In the genomic region with DNA sequence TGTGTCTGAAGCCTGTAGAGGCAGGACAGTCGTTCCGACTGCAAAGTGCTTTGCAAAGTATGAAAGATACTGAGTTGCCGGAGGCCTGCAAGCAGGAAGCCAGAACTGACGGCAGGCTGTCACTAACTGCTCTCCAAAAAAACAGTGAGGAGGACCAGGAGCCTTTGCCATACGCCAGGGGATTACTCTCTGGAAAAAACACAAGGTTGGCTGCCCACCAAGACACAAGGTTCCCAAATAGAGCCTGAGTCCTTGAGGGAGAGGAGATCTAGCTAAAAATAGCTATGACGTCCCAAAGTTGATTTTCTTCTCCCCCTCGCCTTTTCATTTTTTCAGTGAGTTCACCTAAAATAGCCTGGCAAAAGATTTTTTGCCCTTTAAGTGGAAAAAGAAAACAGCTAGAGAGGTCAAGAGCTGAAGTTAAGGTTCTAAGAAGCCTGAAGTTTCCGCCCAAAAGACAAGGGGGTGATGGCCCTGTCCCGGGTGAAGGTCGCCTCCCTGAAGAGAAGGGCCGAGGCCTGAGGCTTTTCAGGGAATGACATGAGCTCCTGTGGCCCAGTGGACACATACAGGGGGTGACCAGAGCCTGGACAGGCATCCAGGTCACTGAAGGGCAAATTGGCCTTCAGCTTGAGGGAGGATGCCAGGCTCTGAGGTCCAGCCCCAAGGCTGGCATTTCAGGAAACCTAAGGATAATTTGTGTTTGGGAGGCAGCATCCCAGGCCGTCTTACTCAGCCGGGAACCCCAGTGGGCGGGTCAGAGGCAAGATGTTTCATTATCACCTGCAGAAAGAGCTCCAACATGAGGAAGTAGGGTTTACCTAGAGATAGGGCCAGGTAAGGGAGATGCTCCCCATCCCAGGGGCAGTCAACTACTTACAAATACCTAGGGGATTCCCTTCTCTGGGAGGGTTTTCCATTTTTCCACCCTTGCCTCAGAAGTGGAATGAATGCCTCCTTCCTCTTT, we compare ENCODE assay signal across 15 cellular contexts. TPM values are rescaled to one million over a fixed set of nuclear protein-coding genes. Genes with fewer than 3 reads are reported as not detected.
DNase-seq lines count a peak whose midpoint lies in the region; ATAC-seq and TF ChIP-seq lines count a peak whose summit lies in the region.
"Had no signal": no experiment of that assay in that cellular context is flagged by ENCODE, and none has a peak within 500 bp of the region (broad histone marks: within the 10 kb centered on the region; RNA-seq: fewer than 3 reads in every experiment).

No MANE protein-coding gene starts in this region.

- 55% methylated on average over 12 of the region's 14 CpGs for WGBS in SK-N-SH (ENCODE audit: low lambda C conversion rate)

- no TSS peak for BruUV-seq in OCI-LY7 (replicated peaks; lab: Mats Ljungman, UMichigan)

- H2AFZ ChIP-seq in SK-N-SH (ENCODE audit: low read depth) (no peak overlapping the region), OCI-LY7 (ENCODE audit: low read length) (no peak overlapping the region)

- H3K27ac ChIP-seq in SK-N-SH (ENCODE audit: low read depth in 2 of 2, low read length in 1 of 2) (no peak overlapping the region), layer of hippocampus (ENCODE audit: low read depth, low read length) (peak overlapping the region; percentile 61), uterus (peak overlapping the region; percentile 86), OCI-LY7 (ENCODE audit: low read depth, low read length, poor library complexity, severe bottlenecking) (no peak overlapping the region)

- intact Hi-C loops in uterus (cut with DNase I; ENCODE audit: low total_unique reads) (no loop called here), OCI-LY7 (cut with micrococcal nuclease; ENCODE audit: unreplicated experiment) (no loop called here)

- ATAC-seq in SK-N-SH treated with all-trans-retinoic acid at 6 μM for 48 hours (no peak; the same call in 2 of the 3 replicates), GM18511 (IDR thresholded peaks at IDR 0.05; ENCODE audit: unreplicated experiment) (no peak), GM19351 (IDR thresholded peaks at IDR 0.05; ENCODE audit: unreplicated experiment) (no peak)
- ATAC-seq: activated CD4-positive, alpha-beta T cell treated with anti-CD3 and anti-CD28 coated beads for 36 hours had no signal

- H3K9me2 ChIP-seq in SK-N-SH (no peaks in the 10 kb centered on the region), OCI-LY7 (ENCODE audit: insufficient read depth, low read length) (no peaks in the 10 kb centered on the region)

- TF ChIP-seq CTCF in SK-N-SH (IDR thresholded peaks at IDR 0.05) (no peak), uterus (IDR thresholded peaks at IDR 0.05) (peak in 1 of 4 experiments; percentile 15), OCI-LY7 (conservative IDR thresholded peaks at IDR 0.05; ENCODE audit: low read length) (no peak)

- POLR2A ChIA-PET in SK-N-SH (lab: Yijun Ruan, JAX), result interaction anchor here (0.6 kb wide), 1 partner anchor 193 kb away, joined by 3 read pairs; no protein-coding TSS in a partner anchor
- POLR2A ChIA-PET in OCI-LY7 (lab: Charles Lee), result interaction anchor here (0.8 to 1.2 kb wide), 2 partner anchors 39 to 68 kb away, joined by 3 read pairs; no protein-coding TSS in a partner anchor

- DNase-seq in SK-N-SH (no peak), putamen (ENCODE audit: low spot score) (peak; percentile 39), uterus (peak; percentile 77 to 79), OCI-LY7 (ENCODE audit: low spot score) (no peak)
- DNase-seq: 8988T; activated CD4-positive, alpha-beta T cell treated with anti-CD3 and anti-CD28 coated beads for 36 hours; activated CD8-positive, alpha-beta memory T cell treated with anti-CD3 and anti-CD28 coated beads, Interleukin-2, amount 50 U/mL, for 48 hours; activated gamma-delta T cell treated with Interleukin-2 at 50 U/mL for 16 hours; DMS53; mesenchymal stem cell; NCI-H774 had no signal

- H3K4me2 ChIP-seq in SK-N-SH (no peak overlapping the region), OCI-LY7 (ENCODE audit: low read length) (no peak overlapping the region)

- CTCF ChIA-PET in SK-N-SH (lab: Yijun Ruan, JAX), result no interaction called here
- CTCF ChIA-PET in OCI-LY7 (lab: Charles Lee; ENCODE audit: unreplicated experiment), result no interaction called here

- H3K36me3 ChIP-seq in SK-N-SH (replicated peaks in 1 of 2; ENCODE audit: control insufficient read depth in 1 of 2, insufficient read depth in 2 of 2, low read length in 1 of 2), result no peaks in the 10 kb centered on the region
- no peaks in the 10 kb centered on the region for H3K36me3 ChIP-seq in uterus
- H3K36me3 ChIP-seq in OCI-LY7 (ENCODE audit: insufficient read depth, low read length), result no peaks in the 10 kb centered on the region

- no peak for TF ChIP-seq RAD21 in SK-N-SH (IDR thresholded peaks at IDR 0.05; ENCODE audit: low read length)

- TF ChIP-seq EP300 in SK-N-SH (IDR thresholded peaks at IDR 0.05; ENCODE audit: borderline replicate concordance in 1 of 2, low read depth in 1 of 2, low read length in 1 of 2), result no peak

- H4K20me1 ChIP-seq in SK-N-SH (ENCODE audit: insufficient read depth), result no peaks in the 10 kb centered on the region
- H4K20me1 ChIP-seq in OCI-LY7 (ENCODE audit: insufficient read depth, low read length), result no peaks in the 10 kb centered on the region

- H3K4me3 ChIP-seq in SK-N-SH (ENCODE audit: low read depth in 2 of 2, low read length in 1 of 2) (no peak overlapping the region), uterus (no peak overlapping the region), OCI-LY7 (ENCODE audit: low read depth, low read length, poor library complexity, severe bottlenecking) (no peak overlapping the region)

- peak in 1 of 2 donors; percentile 13 for TF ChIP-seq POLR2A in uterus (IDR thresholded peaks at IDR 0.05)

- H3K4me1 ChIP-seq in SK-N-SH (ENCODE audit: control insufficient read depth in 1 of 2, insufficient read depth in 2 of 2, low read depth in 1 of 2, low read length in 1 of 2) (peaks cover 0 to 3% of the 10 kb centered on the region in 2 experiments; a peak in 1 of 4 replicates), uterus (peaks cover 0 to 14% of the 10 kb centered on the region in 2 donors), OCI-LY7 (ENCODE audit: insufficient read depth, low read length, poor library complexity, severe bottlenecking) (no peaks in the 10 kb centered on the region)

- H3K9me3 ChIP-seq in SK-N-SH, result no peaks in the 10 kb centered on the region
- H3K9me3 ChIP-seq in uterus, result no peaks in the 10 kb centered on the region
- H3K9me3 ChIP-seq in OCI-LY7 (ENCODE audit: low read length), result no peaks in the 10 kb centered on the region

- H3K27me3 ChIP-seq in SK-N-SH (ENCODE audit: insufficient read depth) (no peaks in the 10 kb centered on the region), layer of hippocampus (ENCODE audit: control insufficient read depth, insufficient read depth, low read length) (no peaks in the 10 kb centered on the region), uterus (no peaks in the 10 kb centered on the region)

- no peaks in the 10 kb centered on the region for H3F3A ChIP-seq in SK-N-SH (replicated peaks; ENCODE audit: insufficient read depth)

- H3K9ac ChIP-seq in SK-N-SH, result no peak overlapping the region

- no peaks in the 10 kb centered on the region for H3K79me2 ChIP-seq in SK-N-SH (ENCODE audit: insufficient read depth)
- no peaks in the 10 kb centered on the region for H3K79me2 ChIP-seq in OCI-LY7 (ENCODE audit: insufficient read depth, low read depth, low read length)

TF ChIP-seq in SK-N-SH treated with all-trans-retinoic acid at 6 μM for 48 hours, 23 proteins besides CTCF, POLR2A, EP300 and RAD21:
- TF ChIP-seq ISL1 (CRISPR knock-in tag; IDR thresholded peaks at IDR 0.05) (peak; percentile 44; the same call in 1 of the 2 replicates), RARB (CRISPR knock-in tag; IDR thresholded peaks at IDR 0.05) (no peak)

TF ChIP-seq in SK-N-SH, 30 proteins besides CTCF, POLR2A, EP300 and RAD21 (continues in another document):
- no peak for TF ChIP-seq EZH2phosphoT487 (IDR thresholded peaks at IDR 0.05; ENCODE audit: borderline replicate concordance, low read depth)
- TF ChIP-seq RCOR1 (IDR thresholded peaks at IDR 0.05; ENCODE audit: low read length), result no peak
- no peak for TF ChIP-seq YY1 (IDR thresholded peaks at IDR 0.05; ENCODE audit: low read depth)
- TF ChIP-seq, protein P1, sequence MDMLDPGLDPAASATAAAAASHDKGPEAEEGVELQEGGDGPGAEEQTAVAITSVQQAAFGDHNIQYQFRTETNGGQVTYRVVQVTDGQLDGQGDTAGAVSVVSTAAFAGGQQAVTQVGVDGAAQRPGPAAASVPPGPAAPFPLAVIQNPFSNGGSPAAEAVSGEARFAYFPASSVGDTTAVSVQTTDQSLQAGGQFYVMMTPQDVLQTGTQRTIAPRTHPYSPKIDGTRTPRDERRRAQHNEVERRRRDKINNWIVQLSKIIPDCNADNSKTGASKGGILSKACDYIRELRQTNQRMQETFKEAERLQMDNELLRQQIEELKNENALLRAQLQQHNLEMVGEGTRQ (IDR thresholded peaks at IDR 0.05; ENCODE audit: borderline replicate concordance, low read depth, low read length), result no peak
- TF ChIP-seq GABPA (IDR thresholded peaks at IDR 0.05; ENCODE audit: low read depth), result no peak
- no peak for TF ChIP-seq CHD2 (IDR thresholded peaks at IDR 0.05; ENCODE audit: low read length, partially characterized antibody)
- no peak for TF ChIP-seq NFIC (IDR thresholded peaks at IDR 0.05; ENCODE audit: borderline replicate concordance)
- no peak for TF ChIP-seq RXRA (IDR thresholded peaks at IDR 0.05; ENCODE audit: borderline replicate concordance, low read depth)
- TF ChIP-seq JUND (IDR thresholded peaks at IDR 0.05), result no peak
- no peak for TF ChIP-seq POLR2AphosphoS5 (IDR thresholded peaks at IDR 0.05; ENCODE audit: low read depth, low read length)
- no peak for TF ChIP-seq MEF2A (IDR thresholded peaks at IDR 0.05; ENCODE audit: borderline replicate concordance, low read depth)
- TF ChIP-seq FOSL2 (IDR thresholded peaks at IDR 0.05; ENCODE audit: borderline replicate concordance, low read depth), result no peak
- TF ChIP-seq TAF1 (IDR thresholded peaks at IDR 0.05; ENCODE audit: borderline replicate concordance, low read depth, low read length), result no peak
- TF ChIP-seq NRF1 (IDR thresholded peaks at IDR 0.05; ENCODE audit: low read depth, low read length), result no peak
- TF ChIP-seq, protein P2, sequence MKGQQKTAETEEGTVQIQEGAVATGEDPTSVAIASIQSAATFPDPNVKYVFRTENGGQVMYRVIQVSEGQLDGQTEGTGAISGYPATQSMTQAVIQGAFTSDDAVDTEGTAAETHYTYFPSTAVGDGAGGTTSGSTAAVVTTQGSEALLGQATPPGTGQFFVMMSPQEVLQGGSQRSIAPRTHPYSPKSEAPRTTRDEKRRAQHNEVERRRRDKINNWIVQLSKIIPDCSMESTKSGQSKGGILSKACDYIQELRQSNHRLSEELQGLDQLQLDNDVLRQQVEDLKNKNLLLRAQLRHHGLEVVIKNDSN (IDR thresholded peaks at IDR 0.05; ENCODE audit: borderline replicate concordance, low read depth), result no peak
- TF ChIP-seq GATA2 (CRISPR knock-in tag; IDR thresholded peaks at IDR 0.05), result no peak

RNA-seq across cellular contexts. Expression of a gene that starts 44.9 kb away (rescaled TPM):
- 0.12 and 0.13 TPM in 2 replicates for polyA plus RNA-seq in SK-N-SH (2012; rRNA removed)
- 0.19 and 0.22 TPM in 2 replicates for polyA plus RNA-seq in SK-N-SH (2012; cell fraction: cytosol; rRNA removed)
- 0.07 and 0.11 TPM in 2 replicates for polyA plus RNA-seq in SK-N-SH (2012; cell fraction: nucleus; rRNA removed)
- total RNA-seq in uterus (10 to 100 TPM in 2 of 4 donors, 1 to 10 TPM in 2; 1.9 to 10.8 (median 6.7) TPM), OCI-LY7 (2022) (0.06 TPM in 1 of 2 replicates, not detected in the other)
- total RNA-seq in OCI-LY7 (2014; rRNA removed; shearing (Covaris generic)), result not detected in 2 replicates

Comparison
In these comparisons a context has a peak if more than half of its experiments do, and no peak if none do; other contexts are left out.
1. DNase-seq: peak in putamen (single experiment) and uterus (2 of 2); none in SK-N-SH (single experiment) and OCI-LY7 (single experiment).
2. H3K27ac ChIP-seq: peak in layer of hippocampus (single experiment) and uterus (2 of 2); none in SK-N-SH (0 of 2) and OCI-LY7 (single experiment).